21 cellular contexts compared by ENCODE assay signal in genomic region chr5:32460702-32461101, GRCh38. TPM values are rescaled to one million over a fixed set of nuclear protein-coding genes. Genes with fewer than 3 reads are reported as not detected.
DNase-seq lines count a peak whose midpoint lies in the region; ATAC-seq, FAIRE-seq and TF ChIP-seq lines count a peak whose summit lies in the region.
"Had no signal": no experiment of that assay in that cellular context is flagged by ENCODE, and none has a peak within 500 bp of the region (broad histone marks: within the 10 kb centered on the region; RNA-seq: fewer than 3 reads in every experiment).

No MANE protein-coding gene starts in this region.

- H3K4me3 Mint-ChIP-seq in activated CD8-positive, alpha-beta T cell treated with anti-CD3 and anti-CD28 coated beads for 36 hours: no peak overlapping the region
- H3K4me3 Mint-ChIP-seq in activated CD8-positive, alpha-beta T cell treated with anti-CD3 and anti-CD28 coated beads, Interleukin-2, amount 10 ng/mL, durations not matched to agents 7 days and 5 days: no peak overlapping the region
- H3K4me3 Mint-ChIP-seq: B cell; CD4-positive, alpha-beta T cell; CD8-positive, alpha-beta T cell had no signal

- TF ChIP-seq CTCF in activated CD8-positive, alpha-beta T cell treated with anti-CD3 and anti-CD28 coated beads for 36 hours (IDR thresholded peaks at IDR 0.05): no peak
- TF ChIP-seq CTCF in HEK293 (tag by site-specific recombination; IDR thresholded peaks at IDR 0.05): no peak
- no peak for TF ChIP-seq CTCF in K562 (IDR thresholded peaks at IDR 0.05 in 2 of 3, conservative IDR thresholded peaks at IDR 0.05 in 1 of 3; ENCODE audit: insufficient read depth in 2 of 3, low read depth in 1 of 3, low read length in 3 of 3)
- TF ChIP-seq CTCF in foreskin fibroblast (IDR thresholded peaks at IDR 0.05; ENCODE audit: low read depth, low read length): no peak

- H4K20me1 ChIP-seq in K562 (replicated peaks; ENCODE audit: control insufficient read depth, insufficient read depth, low read length): no peaks in the 10 kb centered on the region
- H4K20me1 ChIP-seq: BLaER1 treated with 17β-estradiol and CSF1 and Interleukin-3, amounts not matched to agents 10 nM and 100 nM had no signal

- no peak for ATAC-seq in activated CD8-positive, alpha-beta T cell treated with anti-CD3 and anti-CD28 coated beads for 36 hours
- ATAC-seq in activated CD8-positive, alpha-beta T cell treated with anti-CD3 and anti-CD28 coated beads, Interleukin-2, amount 10 ng/mL, durations not matched to agents 7 days and 5 days: no peak
- ATAC-seq in K562: no peak; the same call in 2 of the 3 replicates
- ATAC-seq: A549; CD8-positive, alpha-beta T cell had no signal

- peaks cover 20 to 23% of the 10 kb centered on the region in 2 experiments for H3K27me3 ChIP-seq in K562 (ENCODE audit: control insufficient read depth in 2 of 2, insufficient read depth in 2 of 2, low read length in 2 of 2)
- H3K27me3 ChIP-seq: BLaER1 treated with 17β-estradiol and CSF1 and Interleukin-3, amounts not matched to agents 10 nM and 100 nM had no signal

- H3K27ac Mint-ChIP-seq in activated CD8-positive, alpha-beta T cell treated with anti-CD3 and anti-CD28 coated beads for 36 hours: peak overlapping the region; percentile 10
- no peak overlapping the region for H3K27ac Mint-ChIP-seq in activated CD8-positive, alpha-beta T cell treated with anti-CD3 and anti-CD28 coated beads, Interleukin-2, amount 10 ng/mL, durations not matched to agents 7 days and 5 days
- H3K27ac Mint-ChIP-seq: B cell; CD4-positive, alpha-beta T cell; CD8-positive, alpha-beta T cell had no signal

- H3K9me3 Mint-ChIP-seq in activated CD8-positive, alpha-beta T cell treated with anti-CD3 and anti-CD28 coated beads for 36 hours: no peaks in the 10 kb centered on the region
- H3K9me3 Mint-ChIP-seq in activated CD8-positive, alpha-beta T cell treated with anti-CD3 and anti-CD28 coated beads, Interleukin-2, amount 10 ng/mL, durations not matched to agents 7 days and 5 days (ENCODE audit: insufficient read depth): no peaks in the 10 kb centered on the region
- H3K9me3 Mint-ChIP-seq: CD4-positive, alpha-beta T cell; CD8-positive, alpha-beta T cell had no signal

- CTCF ChIA-PET in activated CD8-positive, alpha-beta T cell treated with anti-CD3 and anti-CD28 coated beads for 36 hours (lab: Charles Lee): interaction anchor here (1.0 kb wide), 1 partner anchor 30 kb away, joined by 3 read pairs; no protein-coding TSS in a partner anchor
- CTCF ChIA-PET in activated CD8-positive, alpha-beta T cell treated with anti-CD3 and anti-CD28 coated beads, Interleukin-2, amount 10 ng/mL, durations not matched to agents 7 days and 5 days (lab: Charles Lee): no interaction called here
- CTCF ChIA-PET in HEK293 (lab: Yijun Ruan, JAX) (no interaction called here), K562 (lab: Yijun Ruan, JAX; ENCODE audit: low intra/inter-chr PET ratio) (no interaction called here)

- H2AFZ ChIP-seq in K562 (ENCODE audit: low read depth, low read length): no peak overlapping the region

- no peak for TF ChIP-seq EP300 in K562 (IDR thresholded peaks at IDR 0.05; ENCODE audit: low read length)

- no peaks in the 10 kb centered on the region for H3K79me2 ChIP-seq in K562 (ENCODE audit: control insufficient read depth, insufficient read depth, low read length)

- intact Hi-C loops in activated CD8-positive, alpha-beta T cell treated with anti-CD3 and anti-CD28 coated beads for 36 hours (cut with micrococcal nuclease): no loop called here
- intact Hi-C loops in K562 (cut with micrococcal nuclease): no loop called here

- BruUV-seq in K562 (replicated peaks; lab: Mats Ljungman, UMichigan): no TSS peak

- no peak overlapping the region for H3K9ac ChIP-seq in K562 (ENCODE audit: insufficient read depth in 1 of 2, low read depth in 2 of 2, low read length in 2 of 2)
- H3K9ac ChIP-seq: BLaER1 treated with 17β-estradiol and CSF1 and Interleukin-3, amounts not matched to agents 10 nM and 100 nM had no signal

- POLR2A ChIA-PET in activated CD8-positive, alpha-beta T cell treated with anti-CD3 and anti-CD28 coated beads for 36 hours (lab: Charles Lee): interaction anchor here (0.6 to 1.1 kb wide), 2 partner anchors 18 to 1171 kb away, joined by 3 read pairs; no protein-coding TSS in a partner anchor
- POLR2A ChIA-PET in activated CD8-positive, alpha-beta T cell treated with anti-CD3 and anti-CD28 coated beads, Interleukin-2, amount 10 ng/mL, durations not matched to agents 7 days and 5 days (lab: Charles Lee): no interaction called here
- POLR2A ChIA-PET in HEK293 (lab: Yijun Ruan, JAX): no interaction called here
- POLR2A ChIA-PET in K562 (lab: Yijun Ruan, JAX): no interaction called here

- H3K9me3 ChIP-seq in HEK293 (ENCODE audit: control insufficient read depth, insufficient read depth, low read depth, low read length) (no peaks in the 10 kb centered on the region), K562 (replicated peaks; ENCODE audit: control insufficient read depth, insufficient read depth, low read depth, low read length) (no peaks in the 10 kb centered on the region)
- H3K9me3 ChIP-seq: A549 had no signal

- H3K36me3 Mint-ChIP-seq in activated CD8-positive, alpha-beta T cell treated with anti-CD3 and anti-CD28 coated beads for 36 hours (ENCODE audit: low read depth): no peaks in the 10 kb centered on the region
- no peaks in the 10 kb centered on the region for H3K36me3 Mint-ChIP-seq in activated CD8-positive, alpha-beta T cell treated with anti-CD3 and anti-CD28 coated beads, Interleukin-2, amount 10 ng/mL, durations not matched to agents 7 days and 5 days (ENCODE audit: low read depth)
- H3K36me3 Mint-ChIP-seq: CD8-positive, alpha-beta T cell had no signal

- no peak for TF ChIP-seq POLR2A in K562 (conservative IDR thresholded peaks at IDR 0.05)

- no peak for TF ChIP-seq RAD21 in K562 (CRISPR knock-in tag; conservative IDR thresholded peaks at IDR 0.05 in 1 of 2, IDR thresholded peaks at IDR 0.05 in 1 of 2)

- H3K9me1 ChIP-seq in K562 (ENCODE audit: control insufficient read depth, insufficient read depth, low read length): no peaks in the 10 kb centered on the region

- no peaks in the 10 kb centered on the region; the same call in 1 of the 2 replicates for H3K4me1 ChIP-seq in HEK293 (ENCODE audit: control insufficient read depth, insufficient read depth, low read length)
- H3K4me1 ChIP-seq in K562 (replicated peaks in 1 of 2; ENCODE audit: control insufficient read depth in 2 of 2, insufficient read depth in 2 of 2, low read length in 2 of 2): no peaks in the 10 kb centered on the region
- H3K4me1 ChIP-seq: A549 had no signal

- DNase-seq in activated CD8-positive, alpha-beta T cell treated with anti-CD3 and anti-CD28 coated beads for 36 hours: no peak
- no peak for DNase-seq in activated CD8-positive, alpha-beta T cell treated with anti-CD3 and anti-CD28 coated beads, Interleukin-2, amount 10 ng/mL, durations not matched to agents 7 days and 5 days
- DNase-seq in K562 (ENCODE audit: extremely low read depth in 1 of 4, low spot score in 3 of 4): no peak
- no peak for DNase-seq in foreskin fibroblast
- DNase-seq in SKM-1 (lab: John Stamatoyannopoulos, UW; ENCODE audit: unreplicated experiment): no peak
- DNase-seq: AML-193; Caco-2; Calu3; CD4-positive, alpha-beta T cell; CD8-positive, alpha-beta T cell; DMS79 treated with DMSO at 0.1 percent for 48 hours; GF-D8 had no signal

- H3K36me3 ChIP-seq in HEK293 (ENCODE audit: control insufficient read depth in 2 of 2, insufficient read depth in 1 of 2, low read length in 2 of 2) (no peaks in the 10 kb centered on the region), K562 (ENCODE audit: control insufficient read depth, insufficient read depth, low read length) (no peaks in the 10 kb centered on the region)
- H3K36me3 ChIP-seq: BLaER1 treated with 17β-estradiol and CSF1 and Interleukin-3, amounts not matched to agents 10 nM and 100 nM had no signal

- H3K27ac ChIP-seq in HEK293 (ENCODE audit: extremely low read depth, low read depth, low read length): no peak overlapping the region
- no peak overlapping the region for H3K27ac ChIP-seq in K562 (ENCODE audit: extremely low read depth, low read depth, low read length)
- H3K27ac ChIP-seq: 22Rv1; A549; BLaER1 treated with 17β-estradiol and CSF1 and Interleukin-3, amounts not matched to agents 10 nM and 100 nM; C4-2B had no signal

- FAIRE-seq in K562 (lab: Jason Lieb, UNC): no peak
- FAIRE-seq: A549, D721Med, G401.6, GM12891 had no signal

- no peak overlapping the region for H3K4me3 ChIP-seq in HEK293 (ENCODE audit: low read depth, low read length)
- H3K4me3 ChIP-seq in K562: no peak overlapping the region
- no peak overlapping the region for H3K4me3 ChIP-seq in foreskin fibroblast (ENCODE audit: low read depth in 1 of 2, low read length in 2 of 2)
- H3K4me3 ChIP-seq: A549; BLaER1 treated with 17β-estradiol and CSF1 and Interleukin-3, amounts not matched to agents 10 nM and 100 nM had no signal

- H3K27me3 Mint-ChIP-seq in activated CD8-positive, alpha-beta T cell treated with anti-CD3 and anti-CD28 coated beads for 36 hours: peaks cover 1% of the 10 kb centered on the region
- H3K27me3 Mint-ChIP-seq in activated CD8-positive, alpha-beta T cell treated with anti-CD3 and anti-CD28 coated beads, Interleukin-2, amount 10 ng/mL, durations not matched to agents 7 days and 5 days (ENCODE audit: low read depth): peaks cover 9% of the 10 kb centered on the region
- H3K27me3 Mint-ChIP-seq: CD4-positive, alpha-beta T cell had no signal

- in situ Hi-C loops in K562 (cut with MboI): no loop called here

- no peak overlapping the region for H3K4me2 ChIP-seq in K562 (ENCODE audit: insufficient read depth, low read length)
- H3K4me2 ChIP-seq: A549; BLaER1 treated with 17β-estradiol and CSF1 and Interleukin-3, amounts not matched to agents 10 nM and 100 nM had no signal

- WGBS in K562 (ENCODE audit: insufficient coverage, low coverage, missing lambda C conversion rate): 0% methylated on average over 2 of the region's 2 CpGs

- peaks cover 13% of the 10 kb centered on the region for H3K4me1 Mint-ChIP-seq in activated CD8-positive, alpha-beta T cell treated with anti-CD3 and anti-CD28 coated beads for 36 hours (ENCODE audit: low read depth)
- peaks cover 2% of the 10 kb centered on the region for H3K4me1 Mint-ChIP-seq in activated CD8-positive, alpha-beta T cell treated with anti-CD3 and anti-CD28 coated beads, Interleukin-2, amount 10 ng/mL, durations not matched to agents 7 days and 5 days (ENCODE audit: low read depth)
- H3K4me1 Mint-ChIP-seq: B cell had no signal

RNA-seq across cellular contexts. Expression of gene ZFR, which starts 16.2 kb away (rescaled TPM):
- 10 to 100 TPM; 56.8 to 59.2 TPM for total RNA-seq in activated CD8-positive, alpha-beta T cell treated with anti-CD3 and anti-CD28 coated beads for 36 hours
- total RNA-seq in activated CD8-positive, alpha-beta T cell treated with anti-CD3 and anti-CD28 coated beads, Interleukin-2, amount 10 ng/mL, durations not matched to agents 7 days and 5 days: 10 to 100 TPM; 46.3 to 48.7 TPM
- total RNA-seq in K562 (2011; cell fraction: chromatin; rRNA removed; ENCODE audit: low replicate concordance): 34.6 and 71.1 TPM in 2 replicates
- total RNA-seq in K562 (2011; cell fraction: nucleolus; rRNA removed): 22.0 and 25.5 TPM in 2 replicates
- 38.0 and 56.4 TPM in 2 replicates for total RNA-seq in K562 (2011; cell fraction: nucleoplasm; rRNA removed)
- total RNA-seq in K562 (2014; rRNA removed): 71.1 TPM in 2 replicates
- total RNA-seq in K562 (2014; rRNA removed; fragmentation: Illumina TruSeq; extraction: Trizol): 95.1 and 96.4 TPM in 2 replicates
- total RNA-seq in K562 (2015; rRNA removed; fragmentation: Illumina TruSeq; extraction: Trizol): 100 and 108 TPM in 2 replicates
- total RNA-seq in K562 (2021): 63.2 and 63.3 TPM in 2 replicates
- 82.6 and 86.9 TPM in 2 replicates for polyA plus RNA-seq in K562 (2011; rRNA removed)
- 103 and 193 TPM in 2 replicates for polyA plus RNA-seq in K562 (2011; cell fraction: cytosol; rRNA removed)
- polyA plus RNA-seq in K562 (2011; cell fraction: nucleus; rRNA removed): 58.7 and 73.6 TPM in 2 replicates
- 41.6 and 44.1 TPM in 2 replicates for polyA plus RNA-seq in K562 (2012)
- 66.3 and 75.4 TPM in 2 replicates for polyA plus RNA-seq in K562 (2014; fragmentation: Illumina TruSeq; extraction: Trizol)
- polyA plus RNA-seq in K562 (2014; fragmentation: Nextera tagmentation; extraction: Ambion mirVana): 10 to 100 TPM; 35.5 to 48.5 TPM
- polyA plus RNA-seq in K562 (2014; rRNA removed): 45.4 and 48.4 TPM in 2 replicates
- 133 and 165 TPM in 2 replicates for polyA minus RNA-seq in K562 (2011; rRNA and poly(A)+ RNA removed)
- 57.4 and 62.3 TPM in 2 replicates for polyA minus RNA-seq in K562 (2011; cell fraction: cytosol; rRNA and poly(A)+ RNA removed)
- polyA minus RNA-seq in K562 (2011; cell fraction: nucleus; rRNA and poly(A)+ RNA removed): 30.6 and 42.2 TPM in 2 replicates
